Comparison of ENCODE assay signal across 31 cellular contexts in genomic region chr10:88262591-88263234, GRCh38.
"Had no signal": no experiment of that assay in that cellular context is flagged by ENCODE, and none has a peak within 500 bp of the region (broad histone marks: within the 10 kb centered on the region; RNA-seq: fewer than 3 reads in every experiment).

No MANE protein-coding gene starts in this region.

- H3K4me1 Mint-ChIP-seq: endodermal cell, WTC11 had no signal

- DNase-seq: activated CD4-positive, alpha-beta memory T cell treated with anti-CD3 and anti-CD28 coated beads, Interleukin-2, amount 10 ng/mL, durations not matched to agents 7 days and 5 days; activated CD4-positive, alpha-beta T cell treated with anti-CD3 and anti-CD28 coated beads for 1 hour; activated CD4-positive, alpha-beta T cell treated with anti-CD3 and anti-CD28 coated beads, Interleukin-2, amount 10 ng/mL, durations not matched to agents 7 days and 5 days; activated CD8-positive, alpha-beta memory T cell treated with anti-CD3 and anti-CD28 coated beads, Interleukin-2, amount 50 U/mL, for 48 hours; activated gamma-delta T cell treated with Interleukin-2 at 50 U/mL for 16 hours; activated T-cell treated with anti-CD3 and anti-CD28 coated beads, Interleukin-2, amount 50 U/mL, for 24 hours; anterior cingulate cortex; endodermal cell; foreskin fibroblast; head of caudate nucleus; hippocampal formation; left cardiac atrium; left ventricle myocardium superior; naive B cell; nephron progenitor cell; ovary; stimulated activated CD4-positive, alpha-beta T cell treated with anti-CD3 and anti-CD28 coated beads, Interleukin-4, amount 100 ng/mL, for 24 hours; uterus had no signal

- H3K4me3 Mint-ChIP-seq: activated CD4-positive, alpha-beta memory T cell treated with anti-CD3 and anti-CD28 coated beads, Interleukin-2, amount 10 ng/mL, durations not matched to agents 7 days and 5 days; activated CD4-positive, alpha-beta T cell treated with anti-CD3 and anti-CD28 coated beads, Interleukin-2, amount 10 ng/mL, durations not matched to agents 7 days and 5 days; activated T-cell treated with anti-CD3 and anti-CD28 coated beads, Interleukin-2, amount 50 U/mL, for 24 hours; central memory CD8-positive, alpha-beta T cell; dendritic cell treated with granulocyte-macrophage colony-stimulating factor and Interleukin-4, amounts not matched to agents 40 ng/mL and 50 ng/mL, for 4 days; endodermal cell; naive B cell; nephron progenitor cell; stimulated activated effector memory CD8-positive, alpha-beta T cell treated with anti-CD3 and anti-CD28 coated beads, Interleukin-12 subunit alpha, Interleukin-12 subunit beta, amount 100 ng/mL, for 72 hours; stimulated activated naive CD8-positive, alpha-beta T cell treated with anti-CD3 and anti-CD28 coated beads, Interleukin-15, Interleukin-2, amounts not matched to agents 100 ng/mL and 50 ng/mL, for 24 hours; type B pancreatic cell; WTC11 had no signal

- FAIRE-seq: bronchial epithelial cell, keratinocyte had no signal

- H3K36me3 Mint-ChIP-seq: activated naive CD4-positive, alpha-beta T cell treated with anti-CD3 and anti-CD28 coated beads, Interleukin-2, amount 50 U/mL, for 72 hours; naive B cell; stimulated activated effector memory CD8-positive, alpha-beta T cell treated with anti-CD3 and anti-CD28 coated beads, Interleukin-12 subunit alpha, Interleukin-12 subunit beta, amount 100 ng/mL, for 72 hours; type B pancreatic cell; WTC11 had no signal

- H3K27me3 Mint-ChIP-seq: activated CD4-positive, alpha-beta memory T cell treated with anti-CD3 and anti-CD28 coated beads, Interleukin-2, amount 10 ng/mL, durations not matched to agents 7 days and 5 days; activated T-cell treated with anti-CD3 and anti-CD28 coated beads, Interleukin-2, amount 50 U/mL, for 24 hours; central memory CD8-positive, alpha-beta T cell; dendritic cell treated with granulocyte-macrophage colony-stimulating factor and Interleukin-4, amounts not matched to agents 40 ng/mL and 50 ng/mL, for 4 days; naive B cell; progenitor cell of endocrine pancreas; type B pancreatic cell had no signal

- H3K9me3 ChIP-seq: ovary, uterus had no signal

- H3K4me1 ChIP-seq: uterus had no signal

- H3K4me3 ChIP-seq: ovary, skin epidermis, uterus had no signal

- H3K36me3 ChIP-seq: ovary, uterus had no signal

- ATAC-seq: activated naive CD4-positive, alpha-beta T cell treated with anti-CD3 and anti-CD28 coated beads, Interleukin-2, amount 50 U/mL, for 72 hours; esophagus mucosa; left cardiac atrium; left ventricle myocardium superior; sciatic nerve; stimulated activated effector memory CD8-positive, alpha-beta T cell treated with anti-CD3 and anti-CD28 coated beads, Interleukin-12 subunit alpha, Interleukin-12 subunit beta, amount 100 ng/mL, for 72 hours; WTC11 had no signal

- H3K27ac Mint-ChIP-seq: activated CD4-positive, alpha-beta memory T cell treated with anti-CD3 and anti-CD28 coated beads, Interleukin-2, amount 10 ng/mL, durations not matched to agents 7 days and 5 days; activated CD4-positive, alpha-beta T cell treated with anti-CD3 and anti-CD28 coated beads, Interleukin-2, amount 10 ng/mL, durations not matched to agents 7 days and 5 days; activated naive CD4-positive, alpha-beta T cell treated with anti-CD3 and anti-CD28 coated beads, Interleukin-2, amount 50 U/mL, for 72 hours; activated T-cell treated with anti-CD3 and anti-CD28 coated beads, Interleukin-2, amount 50 U/mL, for 24 hours; endodermal cell; nephron progenitor cell; progenitor cell of endocrine pancreas; stimulated activated effector memory CD8-positive, alpha-beta T cell treated with anti-CD3 and anti-CD28 coated beads, Interleukin-12 subunit alpha, Interleukin-12 subunit beta, amount 100 ng/mL, for 72 hours; stimulated activated naive CD8-positive, alpha-beta T cell treated with anti-CD3 and anti-CD28 coated beads, Interleukin-15, Interleukin-2, amounts not matched to agents 100 ng/mL and 50 ng/mL, for 24 hours; type B pancreatic cell; WTC11 had no signal

- H3K27me3 ChIP-seq: ovary, uterus had no signal

- H3K27ac ChIP-seq: ovary, skin epidermis, uterus had no signal

- H3K9me3 Mint-ChIP-seq: activated naive CD4-positive, alpha-beta T cell treated with anti-CD3 and anti-CD28 coated beads, Interleukin-2, amount 50 U/mL, for 72 hours; activated T-cell treated with anti-CD3 and anti-CD28 coated beads, Interleukin-2, amount 50 U/mL, for 24 hours; central memory CD8-positive, alpha-beta T cell; endodermal cell; nephron progenitor cell; stimulated activated effector memory CD8-positive, alpha-beta T cell treated with anti-CD3 and anti-CD28 coated beads, Interleukin-12 subunit alpha, Interleukin-12 subunit beta, amount 100 ng/mL, for 72 hours; stimulated activated naive CD8-positive, alpha-beta T cell treated with anti-CD3 and anti-CD28 coated beads, Interleukin-15, Interleukin-2, amounts not matched to agents 100 ng/mL and 50 ng/mL, for 24 hours had no signal
